ENCODE assay signal across 14 cellular contexts in the genomic region with DNA sequence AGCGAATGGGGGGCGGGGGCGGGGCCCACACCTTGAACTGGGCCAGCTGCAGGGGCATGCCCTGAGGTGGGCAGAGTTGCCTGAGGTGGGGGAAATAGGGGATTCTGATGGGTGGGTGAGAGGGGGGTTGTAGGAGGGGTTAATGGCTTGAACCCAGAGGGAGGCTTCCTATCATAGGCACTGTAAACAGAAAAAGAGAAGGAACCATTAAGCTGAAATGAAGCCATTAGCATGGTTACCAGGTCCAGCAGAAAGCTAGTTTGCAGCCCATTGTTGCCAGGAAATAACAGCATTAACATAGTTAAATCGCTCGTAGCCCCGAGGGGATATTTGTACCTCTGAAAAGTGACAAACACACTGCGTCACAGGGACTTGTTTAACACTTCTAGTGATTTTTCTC.
"Had no signal": no experiment of that assay in that cellular context is flagged by ENCODE, and none has a peak within 500 bp of the region (broad histone marks: within the 10 kb centered on the region; RNA-seq: fewer than 3 reads in every experiment).

No MANE protein-coding gene starts in this region.

- H3K36me3 ChIP-seq: right lobe of liver had no signal

- H3K27ac ChIP-seq: right lobe of liver had no signal

- H3K9me3 ChIP-seq: right lobe of liver had no signal

- H3K4me1 ChIP-seq: right lobe of liver had no signal

- ATAC-seq: activated naive CD8-positive, alpha-beta T cell treated with anti-CD3 and anti-CD28 coated beads, Interleukin-2, amount 50 U/mL, for 24 hours; esophagus mucosa; right lobe of liver had no signal

- H3K27me3 ChIP-seq: right lobe of liver had no signal

- H3K4me3 ChIP-seq: right lobe of liver, smooth muscle cell had no signal

- DNase-seq: activated CD4-positive, alpha-beta T cell treated with anti-CD3 and anti-CD28 coated beads for 1 hour; activated CD4-positive, alpha-beta T cell treated with anti-CD3 and anti-CD28 coated beads, Interleukin-2, amount 50 U/mL, for 48 hours; activated naive CD4-positive, alpha-beta T cell treated with anti-CD3 and anti-CD28 coated beads for 36 hours; activated naive CD8-positive, alpha-beta T cell treated with anti-CD3 and anti-CD28 coated beads, Interleukin-2, amount 50 U/mL, for 24 hours; kidney glomerular epithelial cell; right lobe of liver; stimulated activated CD4-positive, alpha-beta T cell treated with anti-CD3 and anti-CD28 coated beads, Interleukin-4, amount 100 ng/mL, for 4 hours; stimulated activated CD8-positive, alpha-beta memory T cell treated with anti-CD3 and anti-CD28 coated beads, Interleukin-4, amount 100 ng/mL, for 48 hours; stimulated activated naive CD4-positive, alpha-beta T cell treated with Interleukin-2 at 50 U/mL for 16 hours; substantia nigra; T-helper 1 cell; T1000 had no signal
